ENCODE assay signal across 1 cellular context in the genomic region with DNA sequence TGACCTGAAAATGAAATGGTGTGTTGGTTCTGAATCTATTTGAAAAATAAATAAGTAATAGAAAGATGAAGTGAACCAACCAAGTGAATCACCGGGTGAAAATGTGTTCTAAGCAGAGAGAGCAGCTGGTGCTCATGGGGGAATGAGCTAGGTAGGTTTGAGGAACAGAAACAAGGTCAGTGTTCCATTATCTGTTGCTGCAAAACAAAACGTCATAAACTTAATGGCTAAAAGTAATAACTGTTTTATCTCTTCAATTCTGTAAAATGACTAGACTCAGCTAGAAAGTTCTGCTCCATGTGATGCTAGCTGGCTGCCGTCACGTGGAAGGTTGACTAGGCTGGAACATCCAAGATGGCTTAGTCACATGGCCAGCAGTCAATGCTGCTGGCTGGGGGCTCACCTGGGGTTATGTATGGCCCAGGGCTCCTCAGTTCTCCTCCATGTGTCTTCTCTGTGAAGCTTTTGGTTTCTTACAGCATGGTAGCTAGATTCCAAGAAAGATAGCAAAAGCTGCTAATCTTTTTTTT.
TF ChIP-seq lines count a peak whose summit lies in the region.

No MANE protein-coding gene starts in this region.

TF ChIP-seq in HepG2, 621 proteins besides CTCF, POLR2A, EP300 and RAD21 (continued from another document):
- no peak for TF ChIP-seq ZNF775 (CRISPR knock-in tag; IDR thresholded peaks at IDR 0.05; ENCODE audit: borderline replicate concordance)
- no peak for TF ChIP-seq NFYC (CRISPR knock-in tag; IDR thresholded peaks at IDR 0.05)
- TF ChIP-seq ARID3A (IDR thresholded peaks at IDR 0.05; ENCODE audit: low read depth, low read length), result no peak
- no peak for TF ChIP-seq ZNF75D (CRISPR knock-in tag; IDR thresholded peaks at IDR 0.05; ENCODE audit: borderline replicate concordance)
- no peak for TF ChIP-seq SMARCE1 (IDR thresholded peaks at IDR 0.05; ENCODE audit: borderline replicate concordance)
- TF ChIP-seq IKZF4 (CRISPR knock-in tag; IDR thresholded peaks at IDR 0.05; ENCODE audit: borderline replicate concordance, low read depth, not compliant biosample characterization), result no peak
- TF ChIP-seq ZNF644 (CRISPR knock-in tag; IDR thresholded peaks at IDR 0.05; ENCODE audit: low read depth), result no peak
- no peak for TF ChIP-seq ZNF598 (CRISPR knock-in tag; IDR thresholded peaks at IDR 0.05; ENCODE audit: borderline replicate concordance)
